In the genomic region with DNA sequence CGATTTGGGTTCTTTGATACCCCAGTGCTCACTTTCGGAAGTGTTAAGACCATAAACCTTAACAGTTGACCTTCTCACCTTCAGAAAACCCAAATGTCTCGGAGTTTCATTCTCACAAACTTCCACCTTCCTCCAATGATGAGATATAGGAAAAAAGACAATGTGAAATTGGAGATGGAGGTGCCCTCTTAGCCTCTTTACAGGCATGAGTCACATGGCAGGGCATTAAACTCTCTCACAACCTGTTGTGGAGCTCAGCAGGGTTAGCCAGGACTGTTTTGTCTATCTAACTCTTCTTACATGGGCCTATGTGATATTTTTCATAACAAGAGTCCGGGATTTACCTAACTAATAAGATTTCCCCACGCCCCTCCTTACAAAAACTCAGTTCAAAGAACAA, we compare ENCODE assay signal across 26 cellular contexts. TPM values are rescaled to one million over a fixed set of nuclear protein-coding genes. Genes with fewer than 3 reads are reported as not detected.
"Had no signal": no experiment of that assay in that cellular context is flagged by ENCODE, and none has a peak within 500 bp of the region (broad histone marks: within the 10 kb centered on the region; RNA-seq: fewer than 3 reads in every experiment).

No MANE protein-coding gene starts in this region.

- DNase-seq: activated CD8-positive, alpha-beta memory T cell treated with anti-CD3 and anti-CD28 coated beads, Interleukin-2, amount 50 U/mL, for 48 hours; activated naive CD4-positive, alpha-beta T cell; activated naive CD8-positive, alpha-beta T cell treated with anti-CD3 and anti-CD28 coated beads for 36 hours; activated T-cell treated with anti-CD3 and anti-CD28 coated beads, Interleukin-2, amount 50 U/mL, for 4 hours; cerebellar nuclear complex; cortex of kidney; endodermal cell; esophagus squamous epithelium; gastrocnemius medialis; hypothalamus; left ventricle myocardium superior; nephron progenitor cell; nucleus accumbens; right cardiac atrium; stimulated activated CD4-positive, alpha-beta T cell treated with anti-CD3 and anti-CD28 coated beads, Interleukin-2, amount 100 ng/mL, for 24 hours; stomach; T-helper 9 cell; transverse colon had no signal

- H3K27ac Mint-ChIP-seq: activated naive CD8-positive, alpha-beta T cell treated with anti-CD3 and anti-CD28 coated beads for 36 hours; activated T-helper 2 cell treated with anti-CD3 and anti-CD28 coated beads, Interferon-gamma antibody, Interleukin-2, Interleukin-4, amounts not matched to agents 10 μg/mL and 5 μg/mL and 100 μg/mL, durations not matched to agents 14 hours and 24 hours and 36 hours; endodermal cell; nephron progenitor cell; stimulated activated memory B cell treated with anti-CD40 and anti-IgM and Interleukin-4, amounts not matched to agents 10 μg/mL and 1 μg/mL and 100 μg/mL, for 72 hours; WTC11 had no signal

- H3K79me2 ChIP-seq: parathyroid adenoma had no signal

- H3K4me1 ChIP-seq: esophagus squamous epithelium, gastrocnemius medialis, parathyroid adenoma, suprapubic skin had no signal

- H2AFZ ChIP-seq: parathyroid adenoma had no signal

- ATAC-seq: activated T-cell treated with anti-CD3 and anti-CD28 coated beads, Interleukin-2, amount 50 U/mL, for 4 hours; gastrocnemius medialis; left ventricle myocardium superior; stimulated activated memory B cell treated with anti-CD40 and anti-IgM and Interleukin-4, amounts not matched to agents 10 μg/mL and 1 μg/mL and 100 μg/mL, for 72 hours; WTC11 had no signal

- H3K9ac ChIP-seq: parathyroid adenoma had no signal

- H3K9me3 Mint-ChIP-seq: activated T-cell treated with anti-CD3 and anti-CD28 coated beads, Interleukin-2, amount 50 U/mL, for 4 hours; activated T-helper 2 cell treated with anti-CD3 and anti-CD28 coated beads, Interferon-gamma antibody, Interleukin-2, Interleukin-4, amounts not matched to agents 10 μg/mL and 5 μg/mL and 100 μg/mL, durations not matched to agents 14 hours and 24 hours and 36 hours; endodermal cell; nephron progenitor cell; stimulated activated memory B cell treated with anti-CD40 and anti-IgM and Interleukin-4, amounts not matched to agents 10 μg/mL and 1 μg/mL and 100 μg/mL, for 72 hours had no signal

- H3K27ac ChIP-seq: esophagus squamous epithelium, gastrocnemius medialis, parathyroid adenoma, skin epidermis, stomach, suprapubic skin had no signal

- H3K9me3 ChIP-seq: esophagus squamous epithelium, gastrocnemius medialis, stomach, suprapubic skin, transverse colon had no signal

- H3K4me1 Mint-ChIP-seq: activated naive CD8-positive, alpha-beta T cell treated with anti-CD3 and anti-CD28 coated beads for 36 hours; endodermal cell; stimulated activated memory B cell treated with anti-CD40 and anti-IgM and Interleukin-4, amounts not matched to agents 10 μg/mL and 1 μg/mL and 100 μg/mL, for 72 hours had no signal

- H3K36me3 Mint-ChIP-seq: activated naive CD8-positive, alpha-beta T cell treated with anti-CD3 and anti-CD28 coated beads for 36 hours; stimulated activated memory B cell treated with anti-CD40 and anti-IgM and Interleukin-4, amounts not matched to agents 10 μg/mL and 1 μg/mL and 100 μg/mL, for 72 hours; WTC11 had no signal

- H3K27me3 ChIP-seq: esophagus squamous epithelium, gastrocnemius medialis, stomach, suprapubic skin, transverse colon had no signal

- H3K36me3 ChIP-seq: esophagus squamous epithelium, gastrocnemius medialis, stomach, suprapubic skin, transverse colon had no signal

- H3K4me3 Mint-ChIP-seq: activated naive CD8-positive, alpha-beta T cell treated with anti-CD3 and anti-CD28 coated beads for 36 hours; activated T-cell treated with anti-CD3 and anti-CD28 coated beads, Interleukin-2, amount 50 U/mL, for 4 hours; endodermal cell; nephron progenitor cell; stimulated activated memory B cell treated with anti-CD40 and anti-IgM and Interleukin-4, amounts not matched to agents 10 μg/mL and 1 μg/mL and 100 μg/mL, for 72 hours; WTC11 had no signal

- H3K4me3 ChIP-seq: esophagus squamous epithelium, gastrocnemius medialis, skin epidermis, stomach, suprapubic skin, transverse colon had no signal

RNA-seq across cellular contexts. Expression of a gene that starts 10.7 kb away (rescaled TPM):
- total RNA-seq: activated CD8-positive, alpha-beta memory T cell treated with anti-CD3 and anti-CD28 coated beads for 36 hours; activated naive CD8-positive, alpha-beta T cell treated with anti-CD3 and anti-CD28 coated beads for 36 hours; activated T-cell treated with anti-CD3 and anti-CD28 coated beads, Interleukin-2, amount 50 U/mL, for 4 hours; activated T-helper 2 cell treated with anti-CD3 and anti-CD28 coated beads, Interferon-gamma antibody, Interleukin-2, Interleukin-4, amounts not matched to agents 10 μg/mL and 5 μg/mL and 100 μg/mL, durations not matched to agents 14 hours and 24 hours and 36 hours; pulmonary artery endothelial cell had no signal
